In the genomic region with DNA sequence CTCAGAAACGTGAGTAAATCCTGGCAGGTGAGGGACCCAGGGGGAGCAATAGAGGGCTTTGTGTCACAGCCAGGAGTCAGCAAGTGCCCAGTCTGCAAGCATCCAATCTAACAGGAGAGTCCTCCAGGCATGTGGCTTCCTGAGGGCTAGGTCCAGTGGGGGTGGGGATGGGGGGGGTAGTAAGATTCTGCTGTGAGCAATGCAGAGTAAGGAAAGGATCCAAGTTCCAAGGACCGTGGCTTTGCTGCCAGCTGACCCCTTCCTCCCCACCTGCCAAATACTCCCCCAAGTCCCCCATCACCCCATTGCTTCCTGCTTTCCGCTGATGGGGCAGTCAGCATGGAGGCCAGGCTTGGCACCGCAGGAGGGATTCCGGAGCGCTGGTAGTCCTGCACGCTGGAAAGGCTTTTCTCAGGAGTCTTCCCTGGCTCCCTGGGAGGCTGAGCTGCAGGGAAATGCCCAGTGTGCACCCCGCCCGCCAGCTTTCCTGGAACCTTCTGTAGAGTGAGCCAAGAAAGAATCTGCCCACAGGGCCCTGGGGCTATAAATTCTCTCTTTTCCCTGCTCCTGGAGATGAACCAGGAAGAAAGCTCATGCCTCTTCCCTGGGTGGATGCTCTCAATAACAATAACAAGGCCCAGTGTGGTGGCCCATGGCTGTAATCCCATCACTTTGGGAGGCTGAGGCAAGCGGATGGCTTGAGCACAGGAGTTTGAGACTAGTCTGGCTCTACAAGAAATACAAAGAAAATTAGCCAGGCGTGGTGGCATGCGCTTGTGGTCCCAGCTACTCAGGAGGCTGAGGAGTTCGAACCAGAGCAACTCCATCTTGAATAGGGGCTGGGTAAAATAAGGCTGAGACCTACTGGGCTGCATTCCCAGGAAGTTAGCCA, we compare ENCODE assay signal across 11 cellular contexts. TPM values are rescaled to one million over a fixed set of nuclear protein-coding genes. Genes with fewer than 3 reads are reported as not detected.
DNase-seq lines count a peak whose midpoint lies in the region; ATAC-seq and TF ChIP-seq lines count a peak whose summit lies in the region.
"Had no signal": no experiment of that assay in that cellular context is flagged by ENCODE, and none has a peak within 500 bp of the region (broad histone marks: within the 10 kb centered on the region; RNA-seq: fewer than 3 reads in every experiment).

No MANE protein-coding gene starts in this region.

- no peak for TF ChIP-seq CTCF in fibroblast of pulmonary artery (IDR thresholded peaks at IDR 0.05; ENCODE audit: low read length, missing control alignments)

- no peak overlapping the region for H3K4me3 ChIP-seq in fibroblast of pulmonary artery (replicated peaks; ENCODE audit: low read depth, low read length)

- peak; percentile 77 for DNase-seq in ELF-1 (ENCODE audit: low read depth, low spot score)
- peak; percentile 98 for DNase-seq in RPMI7951 (ENCODE audit: low read depth)
- peak; percentile 53 for DNase-seq in fibroblast of pulmonary artery (ENCODE audit: low read depth)
- peak; percentile 43 for DNase-seq in stromal cell of bone marrow (ENCODE audit: low read depth)
- DNase-seq: activated CD4-positive, alpha-beta T cell treated with anti-CD3 and anti-CD28 coated beads for 4 hours; KBM-7; NCI-H1694 treated with DMSO at 0.1 percent for 48 hours; NCI-H774 had no signal

- ATAC-seq in HG02852 (IDR thresholded peaks at IDR 0.05; ENCODE audit: unreplicated experiment) (no peak), GM19324 (IDR thresholded peaks at IDR 0.05; ENCODE audit: low FRiP score, unreplicated experiment) (no peak), GM21717 (IDR thresholded peaks at IDR 0.05; ENCODE audit: unreplicated experiment) (no peak)

RNA-seq across cellular contexts. Expression of a gene that starts 46.1 kb away (rescaled TPM):
- total RNA-seq in RPMI7951 (2014; rRNA removed; shearing (Covaris generic)), result 726 and 869 TPM in 2 replicates

Comparison
In these comparisons a context has a peak if more than half of its experiments do, and no peak if none do; other contexts are left out.
1. DNase-seq: peak in every context shown above with its lines; median percentile 98 in RPMI7951; 77 in ELF-1; 53 in fibroblast of pulmonary artery; 43 in stromal cell of bone marrow.